In the genomic region with DNA sequence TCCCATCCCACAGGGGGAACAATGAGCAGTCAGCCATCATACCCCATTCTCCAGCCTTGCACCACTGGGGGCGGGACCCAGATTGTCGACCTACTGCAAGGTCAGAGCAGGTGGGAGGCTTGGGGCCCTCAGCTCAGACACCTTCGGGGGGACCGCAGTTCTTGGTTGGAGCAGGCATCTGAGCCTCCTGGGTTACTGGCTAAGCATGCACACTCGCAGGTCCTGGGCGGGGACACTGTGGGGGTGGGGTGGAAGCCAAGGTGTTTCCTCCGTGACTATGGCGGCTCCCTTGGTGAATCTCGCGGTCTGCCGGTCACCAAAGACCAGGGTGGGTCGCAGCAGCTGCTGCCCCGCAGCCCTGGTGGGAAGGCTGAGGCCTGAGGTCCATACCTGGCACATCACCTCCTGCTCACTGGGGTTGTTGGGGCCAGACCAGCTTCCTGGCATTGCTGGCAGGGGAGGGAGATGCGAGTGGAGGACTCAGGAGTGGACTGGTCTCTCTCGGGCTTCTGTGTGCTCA, we compare ENCODE assay signal across 28 cellular contexts. TPM values are rescaled to one million over a fixed set of nuclear protein-coding genes. Genes with fewer than 3 reads are reported as not detected.
"Had no signal": no experiment of that assay in that cellular context is flagged by ENCODE, and none has a peak within 500 bp of the region (broad histone marks: within the 10 kb centered on the region; RNA-seq: fewer than 3 reads in every experiment).

No MANE protein-coding gene starts in this region.

- H3K4me3 Mint-ChIP-seq: activated CD8-positive, alpha-beta T cell treated with anti-CD3 and anti-CD28 coated beads, Interleukin-2, amount 10 ng/mL, durations not matched to agents 7 days and 5 days; activated naive CD8-positive, alpha-beta T cell treated with anti-CD3 and anti-CD28 coated beads, Interleukin-2, amount 10 ng/mL, durations not matched to agents 7 days and 5 days had no signal

- H3K4me1 ChIP-seq: adrenal gland had no signal

- H3K27ac ChIP-seq: adrenal gland, breast epithelium, Peyer's patch, VCaP had no signal

- ATAC-seq: activated CD8-positive, alpha-beta T cell treated with anti-CD3 and anti-CD28 coated beads, Interleukin-2, amount 10 ng/mL, durations not matched to agents 7 days and 5 days had no signal

- H3K27me3 ChIP-seq: adrenal gland, breast epithelium, MG63, Peyer's patch had no signal

- H3K27me3 Mint-ChIP-seq: activated naive CD8-positive, alpha-beta T cell treated with anti-CD3 and anti-CD28 coated beads, Interleukin-2, amount 10 ng/mL, durations not matched to agents 7 days and 5 days had no signal

- H3K27ac Mint-ChIP-seq: activated CD8-positive, alpha-beta T cell treated with anti-CD3 and anti-CD28 coated beads, Interleukin-2, amount 10 ng/mL, durations not matched to agents 7 days and 5 days; activated naive CD8-positive, alpha-beta T cell treated with anti-CD3 and anti-CD28 coated beads, Interleukin-2, amount 10 ng/mL, durations not matched to agents 7 days and 5 days had no signal

- H3K9me3 ChIP-seq: adrenal gland, breast epithelium, MG63, Peyer's patch had no signal

- H3K36me3 ChIP-seq: breast epithelium, MG63 had no signal

- DNase-seq: activated CD4-positive, alpha-beta T cell treated with anti-CD3 and anti-CD28 coated beads for 4 hours; activated CD4-positive, alpha-beta T cell treated with anti-CD3 and anti-CD28 coated beads, Interleukin-2, amount 50 U/mL, for 4 hours; activated CD8-positive, alpha-beta memory T cell treated with anti-CD3 and anti-CD28 coated beads, Interleukin-2, amount 50 U/mL, for 48 hours; activated CD8-positive, alpha-beta T cell treated with anti-CD3 and anti-CD28 coated beads, Interleukin-2, amount 10 ng/mL, durations not matched to agents 7 days and 5 days; activated naive CD4-positive, alpha-beta T cell treated with anti-CD3 and anti-CD28 coated beads, Interleukin-2, amount 50 U/mL, for 16 hours; activated naive CD8-positive, alpha-beta T cell treated with anti-CD3 and anti-CD28 coated beads, Interleukin-2, amount 10 ng/mL, durations not matched to agents 7 days and 5 days; activated T-cell treated with anti-CD3 and anti-CD28 coated beads, Interleukin-2, amount 50 U/mL, for 1 hour; adrenal gland; anterior cingulate cortex; caudate nucleus; MG63; MV-4-11; NCI-H1092 treated with DMSO at 0.1 percent for 48 hours; NCI-H1417 treated with DMSO at 0.1 percent for 48 hours; NCI-H1694; NCI-H2029; NCI-H2107; NCI-H2171 treated with DMSO at 0.1 percent for 48 hours; NCI-H345; NCI-H510A; NCI-H526 treated with DMSO at 0.1 percent for 48 hours; NK-92 treated with Interleukin-12 subunit alpha and Interleukin-12 subunit beta, amount 100 ng/mL, for 24 hours; Peyer's patch; SIG-M5 had no signal

- H3K9me3 Mint-ChIP-seq: activated naive CD8-positive, alpha-beta T cell treated with anti-CD3 and anti-CD28 coated beads, Interleukin-2, amount 10 ng/mL, durations not matched to agents 7 days and 5 days had no signal

- H3K4me3 ChIP-seq: adrenal gland, breast epithelium, MG63, Peyer's patch had no signal

RNA-seq across cellular contexts. Expression of a gene that starts 29.9 kb away (rescaled TPM):
- total RNA-seq: activated CD8-positive, alpha-beta T cell treated with anti-CD3 and anti-CD28 coated beads, Interleukin-2, amount 10 ng/mL, durations not matched to agents 7 days and 5 days; activated naive CD8-positive, alpha-beta T cell treated with anti-CD3 and anti-CD28 coated beads, Interleukin-2, amount 10 ng/mL, durations not matched to agents 7 days and 5 days; adrenal gland; cerebellum; T-helper 2 cell treated with Interferon-gamma antibody and Interleukin-4, amounts not matched to agents 100 ng/mL and 5 ng/mL, for 36 hours had no signal
- polyA plus RNA-seq: adrenal gland had no signal
